10 cellular contexts compared by ENCODE assay signal in genomic region chr14:61699092-61699491, GRCh38. TPM values are rescaled to one million over a fixed set of nuclear protein-coding genes. Genes with fewer than 3 reads are reported as not detected.
DNase-seq lines count a peak whose midpoint lies in the region; ATAC-seq and TF ChIP-seq lines count a peak whose summit lies in the region.
"Had no signal": no experiment of that assay in that cellular context is flagged by ENCODE, and none has a peak within 500 bp of the region (broad histone marks: within the 10 kb centered on the region; RNA-seq: fewer than 3 reads in every experiment).

No MANE protein-coding gene starts in this region.

- TF ChIP-seq EP300 in SK-N-SH (IDR thresholded peaks at IDR 0.05; ENCODE audit: borderline replicate concordance in 1 of 2, low read depth in 1 of 2, low read length in 1 of 2) (no peak), esophagus muscularis mucosa (IDR thresholded peaks at IDR 0.05) (no peak)

- H2AFZ ChIP-seq in SK-N-SH (ENCODE audit: low read depth): no peak overlapping the region

- CTCF ChIA-PET in SK-N-SH (lab: Yijun Ruan, JAX): interaction anchor here (0.6 to 3.7 kb wide), 8 partner anchors 14 to 1551 kb away, joined by 3 to 17 read pairs (median 4); no protein-coding TSS in a partner anchor

- H3K27me3 ChIP-seq in SK-N-SH (ENCODE audit: insufficient read depth) (no peaks in the 10 kb centered on the region), esophagus muscularis mucosa (no peaks in the 10 kb centered on the region)

- DNase-seq in SK-N-SH: no peak
- no peak for DNase-seq in SK-N-MC (ENCODE audit: low read depth, low spot score)
- DNase-seq in esophagus muscularis mucosa (ENCODE audit: extremely low spot score): no peak
- DNase-seq in retinal pigment epithelial cell (ENCODE audit: low read depth): no peak
- no peak for DNase-seq in activated gamma-delta T cell treated with Interleukin-2 at 50 U/mL for 16 hours
- DNase-seq in NCI-H2029 (lab: John Stamatoyannopoulos, UW): no peak
- DNase-seq: stimulated activated CD4-positive, alpha-beta T cell treated with anti-CD3 and anti-CD28 coated beads, Interleukin-4, amount 100 ng/mL, for 4 hours had no signal

- H3K4me1 ChIP-seq in SK-N-SH (ENCODE audit: control insufficient read depth in 1 of 2, insufficient read depth in 2 of 2, low read depth in 1 of 2, low read length in 1 of 2): peaks cover 6 to 23% of the 10 kb centered on the region in 2 experiments; a peak in 3 of 4 replicates
- H3K4me1 ChIP-seq in esophagus muscularis mucosa: peaks cover 15 to 76% (median 67%) of the 10 kb centered on the region in 4 donors

- ATAC-seq in SK-N-SH treated with all-trans-retinoic acid at 6 μM for 48 hours (no peak), GM19455 (IDR thresholded peaks at IDR 0.05; ENCODE audit: unreplicated experiment) (no peak)

- intact Hi-C loops in esophagus muscularis mucosa (cut with DNase I): loop anchor here (5.0 to 10.0 kb wide), 2 partner anchors 63 to 224 kb away; partner anchors contain the start of gene SNAPC1

- H3K9ac ChIP-seq in SK-N-SH (no peak overlapping the region), SK-N-MC (ENCODE audit: insufficient read length) (no peak overlapping the region)
- H3K9ac ChIP-seq: KMS-11 had no signal

- H3K9me2 ChIP-seq in SK-N-SH: no peaks in the 10 kb centered on the region

- no peak for TF ChIP-seq CTCF in SK-N-SH (IDR thresholded peaks at IDR 0.05)
- TF ChIP-seq CTCF in esophagus muscularis mucosa (IDR thresholded peaks at IDR 0.05): no peak
- no peak for TF ChIP-seq CTCF in retinal pigment epithelial cell (conservative IDR thresholded peaks at IDR 0.05; ENCODE audit: low read depth, low read length)

- POLR2A ChIA-PET in SK-N-SH (lab: Yijun Ruan, JAX): no interaction called here

- TF ChIP-seq RAD21 in SK-N-SH (IDR thresholded peaks at IDR 0.05; ENCODE audit: low read length): no peak

- no peak for TF ChIP-seq POLR2A in esophagus muscularis mucosa (IDR thresholded peaks at IDR 0.05; ENCODE audit: low read depth)

- H4K20me1 ChIP-seq in SK-N-SH (ENCODE audit: insufficient read depth): peaks cover 79% of the 10 kb centered on the region

- H3K4me3 ChIP-seq in SK-N-SH (ENCODE audit: low read depth in 2 of 2, low read length in 1 of 2): peak overlapping the region; percentile 78 to 92; a peak in 3 of 4 replicates
- H3K4me3 ChIP-seq in SK-N-MC: peak overlapping the region; percentile 98; the same call in 1 of the 2 replicates
- peak overlapping the region in 3 of 4 donors; percentile 86 to 98 (median 90) for H3K4me3 ChIP-seq in esophagus muscularis mucosa
- H3K4me3 ChIP-seq in retinal pigment epithelial cell (ENCODE audit: low read length): peak overlapping the region; percentile 96

- H3F3A ChIP-seq in SK-N-SH (replicated peaks; ENCODE audit: insufficient read depth): peaks cover 4% of the 10 kb centered on the region

- no peaks in the 10 kb centered on the region for H3K9me3 ChIP-seq in SK-N-SH
- H3K9me3 ChIP-seq in SK-N-MC (ENCODE audit: low read depth, low read length): no peaks in the 10 kb centered on the region
- no peaks in the 10 kb centered on the region for H3K9me3 ChIP-seq in esophagus muscularis mucosa

- H3K36me3 ChIP-seq in SK-N-SH (replicated peaks in 1 of 2; ENCODE audit: control insufficient read depth in 1 of 2, insufficient read depth in 2 of 2, low read length in 1 of 2) (peaks cover 0 to 4% of the 10 kb centered on the region in 2 experiments), SK-N-MC (ENCODE audit: insufficient read depth, low read length) (peaks cover 13% of the 10 kb centered on the region; the same call in 1 of the 2 replicates), esophagus muscularis mucosa (no peaks in the 10 kb centered on the region)

- H3K27ac ChIP-seq in SK-N-SH (ENCODE audit: low read depth in 2 of 2, low read length in 1 of 2) (peak overlapping the region in 1 of 2 experiments; percentile 11; a peak in 1 of 4 replicates), SK-N-MC (no peak overlapping the region), esophagus muscularis mucosa (replicated peaks in 1 of 4) (peak overlapping the region in 1 of 4 donors; percentile 100)
- H3K27ac ChIP-seq: KMS-11 had no signal

- H3K4me2 ChIP-seq in SK-N-SH: peak overlapping the region; percentile 69
- H3K4me2 ChIP-seq: KMS-11 had no signal

- WGBS in SK-N-SH (ENCODE audit: low lambda C conversion rate): 59% methylated on average over 5 of the region's 5 CpGs
- 67% methylated on average over 5 of the region's 5 CpGs for WGBS in esophagus muscularis mucosa

- peaks cover 86% of the 10 kb centered on the region for H3K79me2 ChIP-seq in SK-N-SH (ENCODE audit: insufficient read depth)

TF ChIP-seq in SK-N-SH, 30 proteins besides CTCF, POLR2A, EP300 and RAD21 (continues in another document):
- TF ChIP-seq USF2 (IDR thresholded peaks at IDR 0.05; ENCODE audit: borderline replicate concordance, low read depth, low read length) (no peak), EZH2phosphoT487 (IDR thresholded peaks at IDR 0.05; ENCODE audit: borderline replicate concordance, low read depth) (no peak), CHD2 (IDR thresholded peaks at IDR 0.05; ENCODE audit: low read length, partially characterized antibody) (no peak), TAF1 (IDR thresholded peaks at IDR 0.05; ENCODE audit: borderline replicate concordance, low read depth, low read length) (no peak), IRF3 (IDR thresholded peaks at IDR 0.05; ENCODE audit: low read depth, low read length) (no peak), NRF1 (IDR thresholded peaks at IDR 0.05; ENCODE audit: low read depth, low read length) (no peak), NFIC (IDR thresholded peaks at IDR 0.05; ENCODE audit: borderline replicate concordance) (no peak)

TF ChIP-seq in SK-N-SH treated with all-trans-retinoic acid at 6 μM for 48 hours, 23 proteins besides CTCF, POLR2A, EP300 and RAD21 (continues in another document):
- no peak for TF ChIP-seq OSR1 (CRISPR knock-in tag; IDR thresholded peaks at IDR 0.05)
- TF ChIP-seq SNAI2 (CRISPR knock-in tag; IDR thresholded peaks at IDR 0.05): no peak
- TF ChIP-seq ZFP30 (CRISPR knock-in tag; IDR thresholded peaks at IDR 0.05): no peak
- no peak for TF ChIP-seq TOX (CRISPR knock-in tag; IDR thresholded peaks at IDR 0.05; ENCODE audit: borderline replicate concordance)
- no peak for TF ChIP-seq PPARA (CRISPR knock-in tag; IDR thresholded peaks at IDR 0.05; ENCODE audit: borderline replicate concordance)
- no peak for TF ChIP-seq ZFP3 (CRISPR knock-in tag; IDR thresholded peaks at IDR 0.05)
- TF ChIP-seq TCF4 (CRISPR knock-in tag; IDR thresholded peaks at IDR 0.05; ENCODE audit: borderline replicate concordance): no peak
- TF ChIP-seq CREB5 (CRISPR knock-in tag; IDR thresholded peaks at IDR 0.05; ENCODE audit: low read depth): no peak
- no peak for TF ChIP-seq RARB (CRISPR knock-in tag; IDR thresholded peaks at IDR 0.05)
- TF ChIP-seq ISL1 (CRISPR knock-in tag; IDR thresholded peaks at IDR 0.05): no peak
- no peak for TF ChIP-seq ARNTL (CRISPR knock-in tag; IDR thresholded peaks at IDR 0.05; ENCODE audit: borderline replicate concordance, low read depth)
- no peak for TF ChIP-seq PATZ1 (CRISPR knock-in tag; IDR thresholded peaks at IDR 0.05; ENCODE audit: borderline replicate concordance)
- no peak for TF ChIP-seq ZC3H10 (CRISPR knock-in tag; IDR thresholded peaks at IDR 0.05)
- TF ChIP-seq CSRNP3 (CRISPR knock-in tag; IDR thresholded peaks at IDR 0.05): no peak

RNA-seq across cellular contexts. Expression of gene HIF1A, which starts 3.8 kb away (rescaled TPM):
- polyA plus RNA-seq in SK-N-SH (2012; rRNA removed): 18.9 and 20.8 TPM in 2 replicates
- 27.2 and 37.6 TPM in 2 replicates for polyA plus RNA-seq in SK-N-SH (2012; cell fraction: cytosol; rRNA removed)
- polyA plus RNA-seq in SK-N-SH (2012; cell fraction: nucleus; rRNA removed): 23.5 and 50.4 TPM in 2 replicates
- total RNA-seq in esophagus muscularis mucosa: 100 to 1,000 TPM in 1 of 4 donors, 10 to 100 TPM in 3; 77.4 to 156 (median 86.5) TPM
